In genomic region chr2:171401947-171402346, GRCh38 we compare ENCODE assay signal across 27 cellular contexts.
"Had no signal": no experiment of that assay in that cellular context is flagged by ENCODE, and none has a peak within 500 bp of the region (broad histone marks: within the 10 kb centered on the region; RNA-seq: fewer than 3 reads in every experiment).

No MANE protein-coding gene starts in this region.

- H3K79me2 ChIP-seq: parathyroid adenoma had no signal

- FAIRE-seq: urothelium cell line had no signal

- H3K9me3 ChIP-seq: ovary, thyroid gland, upper lobe of left lung, vagina had no signal

- H2AFZ ChIP-seq: neural progenitor cell, parathyroid adenoma had no signal

- H3K9ac ChIP-seq: neural progenitor cell, parathyroid adenoma had no signal

- H3K4me3 ChIP-seq: neural progenitor cell, ovary, psoas muscle, skin epidermis, smooth muscle cell, spleen, stomach, thoracic aorta, thyroid gland, tibial nerve, upper lobe of left lung, vagina had no signal

- H3K4me2 ChIP-seq: neural progenitor cell, smooth muscle cell had no signal

- H3K4me1 ChIP-seq: neural progenitor cell, psoas muscle, stomach, thyroid gland, tibial nerve, upper lobe of left lung had no signal

- ATAC-seq: natural killer cell; psoas muscle; right cardiac atrium; sciatic nerve; stimulated activated naive B cell treated with anti-CD40 and anti-IgM and Interleukin-4, amounts not matched to agents 10 μg/mL and 1 μg/mL and 100 μg/mL, for 72 hours had no signal

- H3K36me3 ChIP-seq: ovary, spleen, stomach, thoracic aorta, thyroid gland, tibial nerve, upper lobe of left lung, vagina had no signal

- H3K27me3 ChIP-seq: neural progenitor cell, ovary, spleen, stomach, thyroid gland, tibial nerve, upper lobe of left lung, vagina had no signal

- DNase-seq: natural killer cell; occipital lobe; ovary; posterior cingulate gyrus; psoas muscle; right cardiac atrium; spleen; stimulated activated CD4-positive, alpha-beta T cell treated with anti-CD3 and anti-CD28 coated beads, Interleukin-12 subunit alpha, Interleukin-12 subunit beta, amount 100 ng/mL, for 4 hours; stimulated activated CD4-positive, alpha-beta T cell treated with anti-CD3 and anti-CD28 coated beads, Interleukin-1b, Interleukin-23, amount 100 ng/mL, for 48 hours; stimulated activated CD4-positive, alpha-beta T cell treated with anti-CD3 and anti-CD28 coated beads, Interleukin-4, amount 100 ng/mL, for 1 hour; stimulated activated CD4-positive, alpha-beta T cell treated with anti-CD3 and anti-CD28 coated beads, Interleukin-4, amount 100 ng/mL, for 4 hours; stimulated activated CD8-positive, alpha-beta memory T cell treated with anti-CD3 and anti-CD28 coated beads, Interleukin-4, amount 100 ng/mL, for 48 hours; stimulated activated naive B cell treated with anti-CD40 and anti-IgM and Interleukin-4, amounts not matched to agents 10 μg/mL and 1 μg/mL and 100 μg/mL, for 72 hours; stimulated activated naive CD4-positive, alpha-beta T cell treated with Interleukin-2 at 50 U/mL for 16 hours; stomach; thyroid gland; trophoblast cell; upper lobe of left lung had no signal

- H3K27ac ChIP-seq: neural progenitor cell, ovary, parathyroid adenoma, psoas muscle, skin epidermis, spleen, stomach, thoracic aorta, thyroid gland, tibial nerve, upper lobe of left lung, vagina had no signal
